In genomic region chr7:151462306-151462779, GRCh38 we compare ENCODE assay signal across 2 cellular contexts.
TF ChIP-seq lines count a peak whose summit lies in the region.

No MANE protein-coding gene starts in this region.

TF ChIP-seq in SK-N-SH, 30 proteins besides CTCF, POLR2A, EP300 and RAD21:
- peak; percentile 24; the same call in 1 of the 2 replicates for TF ChIP-seq POLR2AphosphoS5 (IDR thresholded peaks at IDR 0.05; ENCODE audit: low read depth, low read length)
- TF ChIP-seq RXRA (IDR thresholded peaks at IDR 0.05; ENCODE audit: borderline replicate concordance, low read depth) = no peak

TF ChIP-seq in SK-N-SH treated with all-trans-retinoic acid at 6 μM for 48 hours, 23 proteins besides CTCF, POLR2A, EP300 and RAD21:
- TF ChIP-seq POU6F1 (CRISPR knock-in tag; IDR thresholded peaks at IDR 0.05; ENCODE audit: borderline replicate concordance, low read depth) (no peak), TSHZ2 (CRISPR knock-in tag; IDR thresholded peaks at IDR 0.05) (no peak), ZFP3 (CRISPR knock-in tag; IDR thresholded peaks at IDR 0.05) (no peak), OSR1 (CRISPR knock-in tag; IDR thresholded peaks at IDR 0.05) (no peak), RARB (CRISPR knock-in tag; IDR thresholded peaks at IDR 0.05) (no peak), GLIS3 (CRISPR knock-in tag; IDR thresholded peaks at IDR 0.05) (no peak), SNAI2 (CRISPR knock-in tag; IDR thresholded peaks at IDR 0.05) (no peak), PATZ1 (CRISPR knock-in tag; IDR thresholded peaks at IDR 0.05; ENCODE audit: borderline replicate concordance) (no peak), ISL1 (CRISPR knock-in tag; IDR thresholded peaks at IDR 0.05) (no peak), PPARA (CRISPR knock-in tag; IDR thresholded peaks at IDR 0.05; ENCODE audit: borderline replicate concordance) (no peak)
